In genomic region chr6:137039010-137039409, GRCh38 we compare ENCODE assay signal across 19 cellular contexts. TPM values are rescaled to one million over a fixed set of nuclear protein-coding genes. Genes with fewer than 3 reads are reported as not detected.
DNase-seq lines count a peak whose midpoint lies in the region; ATAC-seq and TF ChIP-seq lines count a peak whose summit lies in the region.
"Had no signal": no experiment of that assay in that cellular context is flagged by ENCODE, and none has a peak within 500 bp of the region (broad histone marks: within the 10 kb centered on the region; RNA-seq: fewer than 3 reads in every experiment).

No MANE protein-coding gene starts in this region.

- TF ChIP-seq CTCF in colonic mucosa (IDR thresholded peaks at IDR 0.05), result no peak

- ATAC-seq in HG03175 (IDR thresholded peaks at IDR 0.05; ENCODE audit: unreplicated experiment), result no peak
- ATAC-seq: CD8-positive, alpha-beta T cell; HCT116 had no signal

- H3K4me3 ChIP-seq in colonic mucosa, result no peak overlapping the region
- H3K4me3 ChIP-seq: BLaER1 had no signal

- intact Hi-C loops in colonic mucosa (cut with DNase I), result no loop called here

- H3K9ac ChIP-seq in colonic mucosa (ENCODE audit: low read depth in 2 of 2, low read length in 2 of 2), result no peak overlapping the region
- H3K9ac ChIP-seq: BLaER1 had no signal

- no peaks in the 10 kb centered on the region for H3K36me3 ChIP-seq in colonic mucosa
- H3K36me3 ChIP-seq: BLaER1 had no signal

- peaks cover 3% of the 10 kb centered on the region for H3K4me1 ChIP-seq in colonic mucosa
- H3K4me1 ChIP-seq: Caco-2 had no signal

- H3K27ac ChIP-seq in colonic mucosa, result no peak overlapping the region
- H3K27ac ChIP-seq: 22Rv1, BLaER1, C4-2B had no signal

- no peaks in the 10 kb centered on the region for H3K9me3 ChIP-seq in colonic mucosa
- H3K9me3 ChIP-seq: BLaER1, Caco-2 had no signal

- no peaks in the 10 kb centered on the region for H3K27me3 ChIP-seq in colonic mucosa

- DNase-seq in DMS153 (lab: John Stamatoyannopoulos, UW) (peak; percentile 77), LoVo (ENCODE audit: low spot score) (peak; percentile 43), colonic mucosa (peak; percentile 81), H4 (ENCODE audit: low spot score) (no peak)
- no peak for DNase-seq in activated CD4-positive, CD25-positive, alpha-beta regulatory T cell (lab: John Stamatoyannopoulos, UW)
- DNase-seq: Caco-2; CD4-positive, CD25-positive, alpha-beta regulatory T cell; CD8-positive, alpha-beta T cell; DMS53; DMS79 treated with DMSO at 0.1 percent for 48 hours; GF-D8; H9 had no signal

RNA-seq across cellular contexts. Expression of gene IL20RA, which starts 5.8 kb away (rescaled TPM):
- 10 to 100 TPM; 12.2 to 12.8 TPM for total RNA-seq in colonic mucosa
- 0.14 TPM in 1 of 2 replicates, not detected in the other for total RNA-seq in H4 (2014; rRNA removed; shearing (Covaris generic))
- total RNA-seq: B cell; CD4-positive, CD25-positive, alpha-beta regulatory T cell; CD8-positive, alpha-beta T cell; G401 had no signal

Comparison
In these comparisons a context has a peak if more than half of its experiments do, and no peak if none do; other contexts are left out.
1. DNase-seq: peak in DMS153 (single experiment), LoVo (single experiment) and colonic mucosa (single experiment); none in H4 (single experiment) and activated CD4-positive, CD25-positive, alpha-beta regulatory T cell (0 of 4).
2. RNA of gene IL20RA, which starts 5.8 kb away (total RNA-seq): 12.2 to 12.8 TPM in colonic mucosa; 0.14 TPM in H4; every median in the first group is over 10 times any median in the second.